Comparison of ENCODE assay signal across 9 cellular contexts in the genomic region with DNA sequence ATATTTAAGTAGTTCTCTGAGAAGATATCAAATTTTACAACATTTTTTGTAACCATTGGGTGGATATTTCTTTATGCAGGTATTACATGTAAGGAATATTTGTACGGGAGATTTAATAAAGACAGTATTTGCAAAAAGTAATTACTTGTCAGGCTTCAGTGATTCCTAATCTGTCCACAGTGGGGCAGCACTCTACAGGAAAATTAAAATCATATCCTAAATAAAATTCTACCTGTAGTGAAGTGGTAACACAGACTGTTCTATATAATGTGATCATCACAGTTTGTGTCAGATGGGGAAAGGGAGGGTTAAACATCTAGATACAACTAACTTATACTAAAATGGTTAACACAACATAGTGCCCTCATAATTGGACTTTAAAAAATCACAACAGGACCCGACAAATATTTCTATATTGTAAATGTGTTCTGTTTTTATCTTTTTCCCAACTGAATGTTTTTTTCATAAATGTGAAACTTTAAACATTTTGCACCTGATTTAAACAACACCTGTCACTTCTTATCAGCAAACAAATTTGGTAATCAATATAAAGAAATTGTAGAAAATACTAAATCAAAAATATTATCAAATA.
A peak's percentile ranks its signal among the peaks of the same experiment; 100 is the strongest.
DNase-seq lines count a peak whose midpoint lies in the region; ATAC-seq and TF ChIP-seq lines count a peak whose summit lies in the region.
"Had no signal": no experiment of that assay in that cellular context is flagged by ENCODE, and none has a peak within 500 bp of the region (broad histone marks: within the 10 kb centered on the region; RNA-seq: fewer than 3 reads in every experiment).

No MANE protein-coding gene starts in this region.

- H3K4me1 ChIP-seq in right atrium auricular region = no peaks in the 10 kb centered on the region

- H3K27me3 Mint-ChIP-seq in activated T-cell treated with anti-CD3 and anti-CD28 coated beads, Interleukin-2, amount 50 U/mL, for 72 hours (ENCODE audit: low read depth) = peaks cover 7% of the 10 kb centered on the region

- peak; percentile 3 to 13 for DNase-seq in activated CD4-positive, alpha-beta T cell treated with anti-CD3 and anti-CD28 coated beads for 24 hours (ENCODE audit: low read depth in 2 of 2)
- no peak for DNase-seq in activated CD4-positive, alpha-beta T cell treated with anti-CD3 and anti-CD28 coated beads for 1 hour
- DNase-seq in NCI-H446 treated with DMSO at 0.1 percent for 48 hours (lab: John Stamatoyannopoulos, UW) (peak; percentile 61), right atrium auricular region (ENCODE audit: low spot score) (no peak)
- DNase-seq in activated T-cell treated with anti-CD3 and anti-CD28 coated beads, Interleukin-2, amount 50 U/mL, for 72 hours = peak; percentile 12 to 13
- peak; percentile 38 to 51 for DNase-seq in stimulated activated CD4-positive, alpha-beta T cell treated with anti-CD3 and anti-CD28 coated beads, Interleukin-2, amount 100 ng/mL, for 24 hours

- peak; percentile 34 to 80 for TF ChIP-seq CTCF in right atrium auricular region (IDR thresholded peaks at IDR 0.05)

- no peaks in the 10 kb centered on the region for H3K36me3 ChIP-seq in right atrium auricular region

- H3K4me3 ChIP-seq in right atrium auricular region = no peak overlapping the region

- no peak overlapping the region for H3K27ac Mint-ChIP-seq in activated T-cell treated with anti-CD3 and anti-CD28 coated beads, Interleukin-2, amount 50 U/mL, for 72 hours
- H3K27ac Mint-ChIP-seq: stimulated activated naive CD8-positive, alpha-beta T cell treated with anti-CD3 and anti-CD28 coated beads, Interleukin-15, Interleukin-2, amounts not matched to agents 100 ng/mL and 50 ng/mL, for 24 hours had no signal

- no peaks in the 10 kb centered on the region for H3K27me3 ChIP-seq in right atrium auricular region

- no peaks in the 10 kb centered on the region for H3K36me3 Mint-ChIP-seq in activated T-cell treated with anti-CD3 and anti-CD28 coated beads, Interleukin-2, amount 50 U/mL, for 72 hours (ENCODE audit: insufficient read depth in 2 of 2)

- no peak overlapping the region for H3K4me3 Mint-ChIP-seq in activated T-cell treated with anti-CD3 and anti-CD28 coated beads, Interleukin-2, amount 50 U/mL, for 72 hours
- H3K4me3 Mint-ChIP-seq: stimulated activated naive CD8-positive, alpha-beta T cell treated with anti-CD3 and anti-CD28 coated beads, Interleukin-15, Interleukin-2, amounts not matched to agents 100 ng/mL and 50 ng/mL, for 24 hours had no signal

- no peaks in the 10 kb centered on the region for H3K9me3 ChIP-seq in right atrium auricular region

- H3K4me1 Mint-ChIP-seq in activated T-cell treated with anti-CD3 and anti-CD28 coated beads, Interleukin-2, amount 50 U/mL, for 72 hours (ENCODE audit: low read depth) = no peaks in the 10 kb centered on the region

- no peaks in the 10 kb centered on the region for H3K9me3 Mint-ChIP-seq in activated T-cell treated with anti-CD3 and anti-CD28 coated beads, Interleukin-2, amount 50 U/mL, for 72 hours
- H3K9me3 Mint-ChIP-seq: stimulated activated naive CD8-positive, alpha-beta T cell treated with anti-CD3 and anti-CD28 coated beads, Interleukin-15, Interleukin-2, amounts not matched to agents 100 ng/mL and 50 ng/mL, for 24 hours had no signal

- H3K27ac ChIP-seq in right atrium auricular region = no peak overlapping the region

- ATAC-seq in HG02852 (IDR thresholded peaks at IDR 0.05; ENCODE audit: unreplicated experiment) (peak; percentile 61), GM19452 (IDR thresholded peaks at IDR 0.05; ENCODE audit: unreplicated experiment) (no peak)
- ATAC-seq in activated T-cell treated with anti-CD3 and anti-CD28 coated beads, Interleukin-2, amount 50 U/mL, for 72 hours (replicated peaks in 1 of 2) = no peak

Comparison
In these comparisons a context has a peak if more than half of its experiments do, and no peak if none do; other contexts are left out.
1. DNase-seq: peak in activated CD4-positive, alpha-beta T cell treated with anti-CD3 and anti-CD28 coated beads for 24 hours (2 of 2), NCI-H446 treated with DMSO at 0.1 percent for 48 hours (single experiment), activated T-cell treated with anti-CD3 and anti-CD28 coated beads, Interleukin-2, amount 50 U/mL, for 72 hours (2 of 2) and stimulated activated CD4-positive, alpha-beta T cell treated with anti-CD3 and anti-CD28 coated beads, Interleukin-2, amount 100 ng/mL, for 24 hours (2 of 2); none in activated CD4-positive, alpha-beta T cell treated with anti-CD3 and anti-CD28 coated beads for 1 hour (single experiment) and right atrium auricular region (single experiment).